In genomic region chr2:177432703-177433102, GRCh38 we compare ENCODE assay signal across 29 cellular contexts.
"Had no signal": no experiment of that assay in that cellular context is flagged by ENCODE, and none has a peak within 500 bp of the region (broad histone marks: within the 10 kb centered on the region; RNA-seq: fewer than 3 reads in every experiment).

No MANE protein-coding gene starts in this region.

- H3K36me3 ChIP-seq: breast epithelium had no signal

- H3K4me3 ChIP-seq: body of pancreas, breast epithelium, PC-9, SJCRH30, SK-N-MC had no signal

- DNase-seq: activated CD4-positive, alpha-beta T cell treated with anti-CD3 and anti-CD28 coated beads for 36 hours; activated CD4-positive, alpha-beta T cell treated with anti-CD3 and anti-CD28 coated beads, Interleukin-2, amount 10 ng/mL, durations not matched to agents 7 days and 5 days; activated CD4-positive, alpha-beta T cell treated with anti-CD3 and anti-CD28 coated beads, Interleukin-2, amount 50 U/mL, for 48 hours; activated CD8-positive, alpha-beta T cell treated with anti-CD3 and anti-CD28 coated beads, Interleukin-2, amount 10 ng/mL, durations not matched to agents 7 days and 5 days; activated gamma-delta T cell; activated naive CD4-positive, alpha-beta T cell treated with Interleukin-2 at 50 U/mL for 16 hours; activated naive CD8-positive, alpha-beta T cell treated with anti-CD3 and anti-CD28 coated beads, Interleukin-2, amount 10 ng/mL, durations not matched to agents 7 days and 5 days; activated T-cell treated with anti-CD3 and anti-CD28 coated beads, Interleukin-2, amount 50 U/mL, for 24 hours; body of pancreas; KG1; NCI-H1092 treated with DMSO at 0.1 percent for 48 hours; NCI-H1417; NCI-H146; NCI-H187; NCI-H2029 treated with DMSO at 0.1 percent for 48 hours; NCI-H2107; NCI-H226; NCI-H446 treated with DMSO at 0.1 percent for 48 hours; NCI-H524; NK-92 treated with Interleukin-12 subunit alpha and Interleukin-12 subunit beta, amount 100 ng/mL, for 24 hours; PC-9; SHP77; T1000 had no signal

- H3K27ac ChIP-seq: body of pancreas, breast epithelium, PC-9, SK-N-MC had no signal

- ATAC-seq: activated CD4-positive, alpha-beta T cell treated with anti-CD3 and anti-CD28 coated beads for 36 hours; activated CD4-positive, CD25-positive, alpha-beta regulatory T cell treated with anti-CD3 and anti-CD28 coated beads, Interleukin-2, amount 50 U/mL, for 24 hours; activated CD8-positive, alpha-beta T cell treated with anti-CD3 and anti-CD28 coated beads, Interleukin-2, amount 10 ng/mL, durations not matched to agents 7 days and 5 days; body of pancreas; WTC11 had no signal

- FAIRE-seq: astrocyte had no signal

- H2AFZ ChIP-seq: PC-9 had no signal

- H3K4me2 ChIP-seq: PC-9 had no signal

- H3K27me3 ChIP-seq: body of pancreas, breast epithelium, SJCRH30 had no signal

- H3K4me1 ChIP-seq: breast epithelium had no signal
